7 cellular contexts compared by ENCODE assay signal in the genomic region with DNA sequence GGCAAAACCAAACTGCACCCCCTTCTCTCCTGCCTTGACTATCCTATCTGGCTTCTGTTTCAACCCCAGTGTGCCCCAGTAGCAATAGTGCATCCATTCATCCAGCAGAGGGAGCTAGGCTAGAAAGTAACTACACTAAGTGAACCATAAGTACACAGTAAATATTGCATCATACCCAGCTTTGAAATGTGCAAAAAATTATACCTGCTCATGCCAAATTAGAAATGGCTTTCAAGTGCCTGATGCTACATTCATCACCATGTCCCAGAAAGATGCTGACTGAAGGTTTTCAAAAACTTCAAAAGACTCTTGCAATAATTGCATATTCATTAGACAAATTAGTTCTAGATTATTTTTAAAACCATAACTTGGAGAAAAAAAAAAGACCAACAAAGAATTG.
DNase-seq lines count a peak whose midpoint lies in the region; ATAC-seq and TF ChIP-seq lines count a peak whose summit lies in the region.

No MANE protein-coding gene starts in this region.

- TF ChIP-seq POLR2A in adrenal gland (IDR thresholded peaks at IDR 0.05): no peak

- ATAC-seq in GM21423 (IDR thresholded peaks at IDR 0.05; ENCODE audit: unreplicated experiment): peak; percentile 94
- peak; percentile 98 for ATAC-seq in HG03565 (IDR thresholded peaks at IDR 0.05; ENCODE audit: unreplicated experiment)

- no peaks in the 10 kb centered on the region for H3K27me3 ChIP-seq in adrenal gland

- no peaks in the 10 kb centered on the region for H3K4me1 ChIP-seq in adrenal gland (replicated peaks in 1 of 2)

- H3K36me3 ChIP-seq in adrenal gland (replicated peaks in 1 of 2): no peaks in the 10 kb centered on the region

- DNase-seq in GM10248 (ENCODE audit: extremely low spot score) (peak; percentile 49), NCI-H748 treated with DMSO at 0.1 percent for 48 hours (lab: John Stamatoyannopoulos, UW) (peak; percentile 68), adrenal gland (peak; percentile 45 to 77 (median 62)), hepatic stellate cell (ENCODE audit: low spot score) (peak; percentile 34)
- DNase-seq in stimulated activated CD4-positive, alpha-beta T cell treated with anti-CD3 and anti-CD28 coated beads, Interleukin-1b, Interleukin-23, amount 100 ng/mL, for 48 hours: peak; percentile 30

- H3K9me3 ChIP-seq in adrenal gland (replicated peaks in 1 of 3): no peaks in the 10 kb centered on the region

- H3K4me3 ChIP-seq in adrenal gland: no peak overlapping the region

- no peak overlapping the region for H3K27ac ChIP-seq in adrenal gland

- POLR2A ChIA-PET in GM10248 (lab: Yijun Ruan, JAX): no interaction called here

- TF ChIP-seq CTCF in GM10248 (IDR thresholded peaks at IDR 0.05; ENCODE audit: control extremely low read depth, extremely low read depth, low read depth, missing control alignments) (peak; percentile 64), adrenal gland (IDR thresholded peaks at IDR 0.05) (peak; percentile 62 to 84 (median 72))

- intact Hi-C loops in adrenal gland (cut with DNase I): loop anchor here (5.0 to 10.0 kb wide), 3 partner anchors 131 to 363 kb away; no protein-coding TSS in a partner anchor

- CTCF ChIA-PET in GM10248 (lab: Yijun Ruan, JAX): interaction anchor here (0.6 to 5.7 kb wide), 14 partner anchors 8 to 1478 kb away, joined by 3 to 40 read pairs (median 4); no protein-coding TSS in a partner anchor
